ENCODE assay signal across 7 cellular contexts in the genomic region with DNA sequence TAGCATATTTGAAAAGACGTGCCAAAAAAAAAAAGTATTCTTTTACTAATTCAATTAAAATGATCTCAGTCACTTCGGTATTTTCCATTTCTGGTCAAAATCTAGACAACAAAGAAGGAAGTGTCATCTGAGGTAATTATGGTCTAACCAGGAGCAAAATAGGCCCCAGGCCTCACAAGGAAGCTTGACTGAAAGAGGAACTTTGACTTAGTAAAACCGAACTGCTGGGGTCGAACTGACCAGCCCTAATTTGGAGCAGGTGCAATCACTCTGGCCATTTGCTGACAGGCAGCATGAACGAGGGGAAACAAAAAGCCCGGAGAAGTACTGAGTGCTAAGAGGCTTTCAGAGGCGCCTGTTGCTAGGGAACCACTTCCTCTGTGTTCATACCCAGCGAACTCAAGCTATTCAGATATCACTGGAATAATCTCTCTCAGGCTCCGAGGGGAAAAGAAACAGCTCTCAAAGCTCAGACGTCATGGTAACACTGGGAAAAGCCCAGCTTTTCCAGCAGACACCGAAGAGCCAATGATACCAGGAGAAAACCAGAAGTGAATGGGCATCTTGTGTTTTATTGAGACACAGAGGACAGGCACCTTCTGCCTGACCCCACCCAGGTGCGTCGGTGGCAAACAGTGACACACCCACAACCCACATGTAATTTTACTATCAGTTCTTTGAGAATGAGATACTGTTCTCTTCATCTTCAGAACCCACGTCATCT.
A peak's percentile ranks its signal among the peaks of the same experiment; 100 is the strongest.
DNase-seq lines count a peak whose midpoint lies in the region; ATAC-seq and TF ChIP-seq lines count a peak whose summit lies in the region.

No MANE protein-coding gene starts in this region.

- TF ChIP-seq CTCF in endothelial cell (IDR thresholded peaks at IDR 0.05; ENCODE audit: unreplicated experiment): no peak

- H3K4me3 Mint-ChIP-seq in endothelial cell (ENCODE audit: unreplicated experiment): peak overlapping the region; percentile 52

- no peaks in the 10 kb centered on the region for H3K36me3 Mint-ChIP-seq in endothelial cell (ENCODE audit: low read depth, unreplicated experiment)

- ATAC-seq in GM18858 (IDR thresholded peaks at IDR 0.05; ENCODE audit: unreplicated experiment) (peak; percentile 92), HG03039 (IDR thresholded peaks at IDR 0.05; ENCODE audit: unreplicated experiment) (peak; percentile 91)

- peak; percentile 74 for DNase-seq in NCI-H345 treated with DMSO at 0.1 percent for 48 hours (lab: John Stamatoyannopoulos, UW; ENCODE audit: unreplicated experiment)
- DNase-seq in activated CD8-positive, alpha-beta memory T cell treated with anti-CD3 and anti-CD28 coated beads for 48 hours (ENCODE audit: low read depth in 2 of 3, low spot score in 2 of 3): peak; percentile 32 to 42 (median 40)
- DNase-seq in endothelial cell (ENCODE audit: low spot score): peak; percentile 60
- DNase-seq in myocyte (ENCODE audit: low read depth): peak; percentile 61
- DNase-seq in stimulated activated CD8-positive, alpha-beta memory T cell treated with anti-CD3 and anti-CD28 coated beads, Interleukin-4, amount 100 ng/mL, for 4 hours (ENCODE audit: low read depth in 2 of 2, low spot score in 1 of 2): peak; percentile 31 to 48

- peaks cover 2% of the 10 kb centered on the region for H3K27me3 Mint-ChIP-seq in endothelial cell (ENCODE audit: unreplicated experiment)

- peak overlapping the region; percentile 94 for H3K27ac Mint-ChIP-seq in endothelial cell (ENCODE audit: unreplicated experiment)

- no peaks in the 10 kb centered on the region for H3K9me3 Mint-ChIP-seq in endothelial cell (ENCODE audit: unreplicated experiment)

- peaks cover 28% of the 10 kb centered on the region for H3K4me1 Mint-ChIP-seq in endothelial cell (ENCODE audit: unreplicated experiment)

Comparison
In these comparisons a context has a peak if more than half of its experiments do, and no peak if none do; other contexts are left out.
1. Peak in every context shown above with its lines: DNase-seq and ATAC-seq.